2 cellular contexts compared by ENCODE assay signal in genomic region chr12:6925543-6926279, GRCh38.
TF ChIP-seq lines count a peak whose summit lies in the region.

No MANE protein-coding gene starts in this region.

TF ChIP-seq in PFSK-1, 5 proteins besides CTCF, POLR2A, EP300 and RAD21:
- TF ChIP-seq TAF1 (IDR thresholded peaks at IDR 0.05; ENCODE audit: borderline replicate concordance, insufficient read depth, low read length) = no peak
- no peak for TF ChIP-seq REST (IDR thresholded peaks at IDR 0.05; ENCODE audit: insufficient read depth in 1 of 2, low read depth in 2 of 2, low read length in 2 of 2)
- peak; percentile 60; the same call in 1 of the 2 replicates for TF ChIP-seq POLR2AphosphoS5 (IDR thresholded peaks at IDR 0.05; ENCODE audit: low read depth, low read length)
- TF ChIP-seq FOXP2 (optimal IDR thresholded peaks at IDR 0.05; ENCODE audit: borderline replicate concordance, extremely low read depth, extremely low read length, insufficient read depth) = no peak
- TF ChIP-seq SIN3A (IDR thresholded peaks at IDR 0.05; ENCODE audit: borderline replicate concordance, insufficient read depth, low read length) = no peak
TF ChIP-seq in PFSK-1: peak in this region for 1.

TF ChIP-seq in HepG2, 621 proteins besides CTCF, POLR2A, EP300 and RAD21 (continues in another document):
- TF ChIP-seq ZFP91 (CRISPR knock-in tag; IDR thresholded peaks at IDR 0.05; ENCODE audit: borderline replicate concordance) = peak; percentile 52; the same call in 1 of the 2 replicates
- no peak for TF ChIP-seq ZNF276 (CRISPR knock-in tag; IDR thresholded peaks at IDR 0.05; ENCODE audit: low read depth)
- TF ChIP-seq NFKB2 (CRISPR knock-in tag; IDR thresholded peaks at IDR 0.05; ENCODE audit: borderline replicate concordance) = peak; percentile 38; the same call in 1 of the 2 replicates
- no peak for TF ChIP-seq ZNF552 (CRISPR knock-in tag; IDR thresholded peaks at IDR 0.05; ENCODE audit: borderline replicate concordance)
- TF ChIP-seq HNF1B (CRISPR knock-in tag; IDR thresholded peaks at IDR 0.05) = peak; percentile 53; the same call in 1 of the 2 replicates
- peak; percentile 18; the same call in 1 of the 2 replicates for TF ChIP-seq ZNF350 (CRISPR knock-in tag; IDR thresholded peaks at IDR 0.05; ENCODE audit: borderline replicate concordance, low read depth)
- TF ChIP-seq ZFP36L2 (CRISPR knock-in tag; IDR thresholded peaks at IDR 0.05) = no peak
- peak; percentile 36; the same call in 1 of the 2 replicates for TF ChIP-seq ZGPAT (CRISPR knock-in tag; IDR thresholded peaks at IDR 0.05)
- TF ChIP-seq ZNF687 (CRISPR knock-in tag; IDR thresholded peaks at IDR 0.05) = peak; percentile 47
- no peak; the same call in 1 of the 2 replicates for TF ChIP-seq SAP130 (CRISPR knock-in tag; IDR thresholded peaks at IDR 0.05; ENCODE audit: low read depth)
- no peak for TF ChIP-seq MAZ (IDR thresholded peaks at IDR 0.05; ENCODE audit: borderline replicate concordance, low read depth, low read length)
- TF ChIP-seq MAZ (CRISPR knock-in tag; IDR thresholded peaks at IDR 0.05; ENCODE audit: low read depth) = 0 out of 2 replicates have a peak, but pooled peaks have one; percentile 37
- peak; percentile 20; the same call in 1 of the 2 replicates for TF ChIP-seq ZFY (CRISPR knock-in tag; IDR thresholded peaks at IDR 0.05)
- TF ChIP-seq RBM22 (optimal IDR thresholded peaks at IDR 0.05; ENCODE audit: low read length) = peak; percentile 38
- TF ChIP-seq RBFOX2 (IDR thresholded peaks at IDR 0.05; ENCODE audit: low read depth, low read length) = no peak
- TF ChIP-seq SALL1 (CRISPR knock-in tag; IDR thresholded peaks at IDR 0.05) = peak; percentile 16; the same call in 1 of the 2 replicates
- TF ChIP-seq ZNF414 (CRISPR knock-in tag; IDR thresholded peaks at IDR 0.05) = 0 out of 2 replicates have a peak, but pooled peaks have one; percentile 26
- TF ChIP-seq TFDP1 (CRISPR knock-in tag; IDR thresholded peaks at IDR 0.05; ENCODE audit: borderline replicate concordance) = no peak
- no peak for TF ChIP-seq JUN (CRISPR knock-in tag; IDR thresholded peaks at IDR 0.05)
- TF ChIP-seq CENPX (CRISPR knock-in tag; IDR thresholded peaks at IDR 0.05) = no peak
- no peak for TF ChIP-seq ZNF75D (CRISPR knock-in tag; IDR thresholded peaks at IDR 0.05; ENCODE audit: borderline replicate concordance)
- TF ChIP-seq POLR2G (IDR thresholded peaks at IDR 0.05; ENCODE audit: low read depth, low read length) = peak; percentile 57; the same call in 1 of the 2 replicates
- TF ChIP-seq FOSL2 (CRISPR knock-in tag; IDR thresholded peaks at IDR 0.05) = peak; percentile 49
- TF ChIP-seq CBX1 (IDR thresholded peaks at IDR 0.05; ENCODE audit: low read depth) = no peak
- peak; percentile 99 for TF ChIP-seq PRDM15 (CRISPR knock-in tag; IDR thresholded peaks at IDR 0.05)
- TF ChIP-seq HCFC1 (IDR thresholded peaks at IDR 0.05; ENCODE audit: low read depth, low read length) = no peak
- TF ChIP-seq CEBPG (CRISPR knock-in tag; IDR thresholded peaks at IDR 0.05) = peak; percentile 58
- peak; percentile 26 for TF ChIP-seq HNRNPH1 (optimal IDR thresholded peaks at IDR 0.05; ENCODE audit: low read depth, low read length)
- TF ChIP-seq ZFX (CRISPR knock-in tag; IDR thresholded peaks at IDR 0.05; ENCODE audit: low read depth) = peak; percentile 33; the same call in 1 of the 2 replicates
- peak; percentile 53 for TF ChIP-seq ZNF263 (CRISPR knock-in tag; IDR thresholded peaks at IDR 0.05)
- no peak for TF ChIP-seq TIGD3 (CRISPR knock-in tag; IDR thresholded peaks at IDR 0.05; ENCODE audit: borderline replicate concordance)
- 0 out of 2 replicates have a peak, but pooled peaks have one; percentile 42 for TF ChIP-seq PCBP1 (IDR thresholded peaks at IDR 0.05; ENCODE audit: borderline replicate concordance, low read depth, low read length)
- TF ChIP-seq IRF2 (CRISPR knock-in tag; IDR thresholded peaks at IDR 0.05) = no peak
- TF ChIP-seq ZSCAN25 (CRISPR knock-in tag; IDR thresholded peaks at IDR 0.05) = peak; percentile 84; the same call in 1 of the 2 replicates
- no peak for TF ChIP-seq MATR3 (CRISPR knock-in tag; IDR thresholded peaks at IDR 0.05)
- 0 out of 2 replicates have a peak, but pooled peaks have one; percentile 32 for TF ChIP-seq TBX2 (CRISPR knock-in tag; IDR thresholded peaks at IDR 0.05; ENCODE audit: borderline replicate concordance)
- TF ChIP-seq BORCS8-MEF2B (CRISPR knock-in tag; IDR thresholded peaks at IDR 0.05) = peak; percentile 43; the same call in 1 of the 2 replicates
